ENCODE assay signal across 16 cellular contexts in genomic region chr7:157488966-157489365, GRCh38.
"Had no signal": no experiment of that assay in that cellular context is flagged by ENCODE, and none has a peak within 500 bp of the region (broad histone marks: within the 10 kb centered on the region; RNA-seq: fewer than 3 reads in every experiment).

No MANE protein-coding gene starts in this region.

- H3K27me3 ChIP-seq: cardiac muscle cell, suprapubic skin had no signal

- H3K4me1 ChIP-seq: lower lobe of right lung, suprapubic skin, transverse colon had no signal

- H3K9me3 ChIP-seq: lower lobe of right lung, suprapubic skin, transverse colon had no signal

- H3K4me1 Mint-ChIP-seq: nephron had no signal

- H3K4me3 ChIP-seq: cardiac muscle cell, lower lobe of right lung, suprapubic skin, transverse colon had no signal

- ATAC-seq: left cardiac atrium, lower lobe of right lung had no signal

- H3K27ac ChIP-seq: cardiac muscle cell, epithelial cell of prostate, lower lobe of right lung, suprapubic skin, transverse colon, WERI-Rb-1 had no signal

- H3K27ac Mint-ChIP-seq: activated naive CD8-positive, alpha-beta T cell treated with anti-CD3 and anti-CD28 coated beads, Interleukin-2, amount 10 ng/mL, durations not matched to agents 7 days and 5 days; nephron; progenitor cell of endocrine pancreas; stimulated activated naive CD8-positive, alpha-beta T cell treated with anti-CD3 and anti-CD28 coated beads, Interleukin-15, Interleukin-2, amounts not matched to agents 100 ng/mL and 50 ng/mL, for 24 hours had no signal

- H3K36me3 ChIP-seq: cardiac muscle cell, lower lobe of right lung, suprapubic skin, transverse colon, WERI-Rb-1 had no signal

- H3K4me3 Mint-ChIP-seq: activated naive CD8-positive, alpha-beta T cell treated with anti-CD3 and anti-CD28 coated beads, Interleukin-2, amount 10 ng/mL, durations not matched to agents 7 days and 5 days; nephron; stimulated activated naive CD8-positive, alpha-beta T cell treated with anti-CD3 and anti-CD28 coated beads, Interleukin-15, Interleukin-2, amounts not matched to agents 100 ng/mL and 50 ng/mL, for 24 hours had no signal

- DNase-seq: activated CD4-positive, alpha-beta T cell treated with anti-CD3 and anti-CD28 coated beads for 1 hour; activated CD4-positive, alpha-beta T cell treated with anti-CD3 and anti-CD28 coated beads, Interleukin-2, amount 50 U/mL, for 48 hours; activated naive CD8-positive, alpha-beta T cell treated with anti-CD3 and anti-CD28 coated beads, Interleukin-2, amount 10 ng/mL, durations not matched to agents 7 days and 5 days; foreskin fibroblast; left cardiac atrium; lower lobe of right lung; occipital lobe; T-helper 2 cell; transverse colon; WERI-Rb-1 had no signal
